18 cellular contexts compared by ENCODE assay signal in genomic region chr15:28140062-28140461, GRCh38. TPM values are rescaled to one million over a fixed set of nuclear protein-coding genes. Genes with fewer than 3 reads are reported as not detected.
DNase-seq lines count a peak whose midpoint lies in the region; ATAC-seq and TF ChIP-seq lines count a peak whose summit lies in the region.
"Had no signal": no experiment of that assay in that cellular context is flagged by ENCODE, and none has a peak within 500 bp of the region (broad histone marks: within the 10 kb centered on the region; RNA-seq: fewer than 3 reads in every experiment).

No MANE protein-coding gene starts in this region.

- H3K79me2 ChIP-seq in Karpas-422 (ENCODE audit: low read length), result 0 out of 2 replicates have a peak, but pooled peaks cover 2% of the 10 kb centered on the region

- ATAC-seq in HG03378 (IDR thresholded peaks at IDR 0.05; ENCODE audit: unreplicated experiment), result no peak

- intact Hi-C loops in cardiac septum (cut with DNase I), result no loop called here

- H3K27me3 ChIP-seq in right atrium auricular region, result no peaks in the 10 kb centered on the region
- H3K27me3 ChIP-seq in Karpas-422 (ENCODE audit: low read length), result no peaks in the 10 kb centered on the region
- H3K27me3 ChIP-seq: BLaER1 had no signal

- H2AFZ ChIP-seq in Karpas-422 (ENCODE audit: low read length), result no peak overlapping the region

- H3K9me3 ChIP-seq in right atrium auricular region (no peaks in the 10 kb centered on the region), Karpas-422 (ENCODE audit: low read length) (no peaks in the 10 kb centered on the region)
- H3K9me3 ChIP-seq: HAP-1 had no signal

- no peaks in the 10 kb centered on the region for H3K9me2 ChIP-seq in Karpas-422 (replicated peaks; ENCODE audit: insufficient read depth, low read length)

- DNase-seq in cardiac septum (ENCODE audit: low spot score), result peak; percentile 9
- DNase-seq in right atrium auricular region (ENCODE audit: low spot score), result no peak
- peak in 32 of 61 donors; percentile 1 to 79 (median 34) for DNase-seq in caudate nucleus (lab: John Stamatoyannopoulos, UW)
- DNase-seq in putamen (ENCODE audit: low spot score), result peak; percentile 67
- DNase-seq in Karpas-422, result no peak
- DNase-seq: Calu3; CD4-positive, alpha-beta memory T cell; COR-L47; DMS53; DMS79 treated with DMSO at 0.1 percent for 48 hours; GF-D8; GOT3; HFFc6 had no signal

- H3K4me3 ChIP-seq in right atrium auricular region, result no peak overlapping the region
- no peak overlapping the region for H3K4me3 ChIP-seq in Karpas-422 (ENCODE audit: low read length)
- H3K4me3 ChIP-seq: BLaER1, HAP-1 had no signal

- H3K27ac ChIP-seq in right atrium auricular region (no peak overlapping the region), caudate nucleus (ENCODE audit: low read depth, low read length) (no peak overlapping the region), Karpas-422 (ENCODE audit: low read length) (no peak overlapping the region)
- H3K27ac ChIP-seq: BLaER1 had no signal

- H3K36me3 ChIP-seq in right atrium auricular region (peaks cover 49% of the 10 kb centered on the region), Karpas-422 (ENCODE audit: insufficient read depth, low read length) (no peaks in the 10 kb centered on the region)

- no peaks in the 10 kb centered on the region for H3K4me1 ChIP-seq in right atrium auricular region
- peaks cover 28% of the 10 kb centered on the region for H3K4me1 ChIP-seq in Karpas-422 (ENCODE audit: low read length)
- H3K4me1 ChIP-seq: HAP-1 had no signal

- no peaks in the 10 kb centered on the region for H4K20me1 ChIP-seq in Karpas-422 (ENCODE audit: insufficient read depth, low read depth, low read length)
- H4K20me1 ChIP-seq: BLaER1 had no signal

- TF ChIP-seq CTCF in right atrium auricular region (IDR thresholded peaks at IDR 0.05), result no peak

- no peak overlapping the region for H3K4me2 ChIP-seq in Karpas-422 (ENCODE audit: low read depth, low read length, poor library complexity, severe bottlenecking)
- H3K4me2 ChIP-seq: BLaER1 had no signal

- no peak overlapping the region for H3K9ac ChIP-seq in Karpas-422 (ENCODE audit: low read length)
- H3K9ac ChIP-seq: BLaER1 had no signal

RNA-seq across cellular contexts. Expression of gene OCA2, which starts 40.9 kb away (rescaled TPM):
- total RNA-seq in cardiac septum (not detected), right atrium auricular region (under 1 TPM in 1 of 2 donors, not detected in 1; 0.31 TPM)
- total RNA-seq in Karpas-422 (2014; rRNA removed; shearing (Covaris generic); ENCODE audit: low replicate concordance), result not detected in 2 replicates
- total RNA-seq: A172; Calu3; CD4-positive, alpha-beta memory T cell; Daoy; HFFc6 had no signal

Comparison
In these comparisons a context has a peak if more than half of its experiments do, and no peak if none do; other contexts are left out.
1. DNase-seq: peak in cardiac septum (single experiment), caudate nucleus (32 of 61) and putamen (single experiment); none in right atrium auricular region (single experiment) and Karpas-422 (single experiment).